Comparison of ENCODE assay signal across 13 cellular contexts in the genomic region with DNA sequence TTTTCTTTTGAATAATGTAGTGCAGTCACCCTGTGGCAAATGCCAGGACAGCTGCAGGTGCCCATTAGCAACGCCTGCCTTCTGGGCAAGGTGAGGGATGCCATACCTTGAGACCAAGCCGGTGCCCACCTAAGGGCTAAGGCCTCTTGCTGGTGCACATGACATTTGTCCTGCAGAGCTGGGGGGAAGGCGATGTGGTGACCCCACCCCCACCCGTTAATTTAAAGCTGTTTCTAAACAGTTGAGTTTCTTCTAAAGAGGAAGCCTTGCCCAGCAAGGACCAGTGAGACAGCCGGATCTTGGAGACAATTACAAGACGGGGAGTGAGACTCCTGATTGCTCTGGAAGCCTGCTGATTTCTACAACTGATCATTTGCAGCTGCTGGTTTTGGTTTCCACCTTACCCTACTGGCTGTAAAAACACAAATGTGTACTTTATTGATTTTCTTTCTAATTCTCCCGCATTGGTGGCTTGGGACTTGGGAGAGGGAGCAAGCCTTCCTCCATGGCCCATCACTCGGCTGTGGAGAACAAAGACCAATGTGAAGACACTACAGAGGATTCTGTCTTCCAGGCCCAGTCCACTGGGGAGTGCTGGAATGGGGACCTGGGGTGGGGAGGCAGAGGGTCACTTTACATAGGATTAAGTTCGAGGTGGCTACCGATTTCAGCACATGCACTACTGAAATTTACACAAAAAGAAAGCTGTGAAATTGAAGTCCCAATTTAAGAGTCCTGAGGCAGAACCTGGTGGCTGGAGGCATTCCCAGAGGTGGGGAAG. TPM values are rescaled to one million over a fixed set of nuclear protein-coding genes. Genes with fewer than 3 reads are reported as not detected.
DNase-seq lines count a peak whose midpoint lies in the region; ATAC-seq and TF ChIP-seq lines count a peak whose summit lies in the region.
"Had no signal": no experiment of that assay in that cellular context is flagged by ENCODE, and none has a peak within 500 bp of the region (broad histone marks: within the 10 kb centered on the region; RNA-seq: fewer than 3 reads in every experiment).

No MANE protein-coding gene starts in this region.

- H3K9ac ChIP-seq in SK-N-MC (ENCODE audit: insufficient read length), result no peak overlapping the region

- peaks cover 0 to 53% (median 17%) of the 10 kb centered on the region in 12 donors for H3K4me1 ChIP-seq in heart left ventricle

- peaks cover 44% of the 10 kb centered on the region for H3K36me3 Mint-ChIP-seq in activated naive CD4-positive, alpha-beta T cell treated with anti-CD3 and anti-CD28 coated beads for 36 hours (ENCODE audit: low read depth)

- CTCF ChIA-PET in activated naive CD4-positive, alpha-beta T cell treated with anti-CD3 and anti-CD28 coated beads for 36 hours (lab: Charles Lee), result interaction anchor here (0.6 to 4.3 kb wide), 14 partner anchors 9 to 388 kb away, joined by 3 to 22 read pairs (median 4); a partner anchor contains a TSS

- no peaks in the 10 kb centered on the region for H3K27me3 Mint-ChIP-seq in activated naive CD4-positive, alpha-beta T cell treated with anti-CD3 and anti-CD28 coated beads for 36 hours (ENCODE audit: low read depth)

- H3K27ac Mint-ChIP-seq in activated naive CD4-positive, alpha-beta T cell treated with anti-CD3 and anti-CD28 coated beads for 36 hours, result peak overlapping the region; percentile 89

- H3K9me3 ChIP-seq in SK-N-MC (ENCODE audit: low read depth, low read length) (no peaks in the 10 kb centered on the region), heart left ventricle (no peaks in the 10 kb centered on the region)
- H3K9me3 ChIP-seq: SJSA1, uterus had no signal

- 90 to 95% (median 91%) methylated on average over 8 to 10 of the region's 10 CpGs for WGBS in heart left ventricle, 4 donors

- H3K36me3 ChIP-seq in SK-N-MC (ENCODE audit: insufficient read depth, low read length), result peaks cover 28% of the 10 kb centered on the region
- peaks cover 0 to 5% (median 0%) of the 10 kb centered on the region in 9 donors for H3K36me3 ChIP-seq in heart left ventricle
- H3K36me3 ChIP-seq: uterus had no signal

- H3K4me1 Mint-ChIP-seq in activated naive CD4-positive, alpha-beta T cell treated with anti-CD3 and anti-CD28 coated beads for 36 hours (ENCODE audit: low read depth), result peaks cover 60% of the 10 kb centered on the region

- no peak for TF ChIP-seq POLR2A in heart left ventricle (IDR thresholded peaks at IDR 0.05)

- peak overlapping the region; percentile 90 for H3K4me3 ChIP-seq in SK-N-MC
- peak overlapping the region; percentile 21 for H3K4me3 ChIP-seq in epithelial cell of esophagus (ENCODE audit: low read length)
- H3K4me3 ChIP-seq in heart left ventricle, result no peak overlapping the region
- H3K4me3 ChIP-seq: SJSA1, uterus had no signal

- TF ChIP-seq CTCF in epithelial cell of esophagus (IDR thresholded peaks at IDR 0.05; ENCODE audit: insufficient read depth, low read depth, low read length, missing control alignments) (no peak), heart left ventricle (IDR thresholded peaks at IDR 0.05) (no peak)

- DNase-seq in activated naive CD4-positive, alpha-beta T cell treated with anti-CD3 and anti-CD28 coated beads for 36 hours, result no peak
- no peak for DNase-seq in activated naive CD4-positive, alpha-beta T cell (lab: John Stamatoyannopoulos, UW)
- DNase-seq in SK-N-MC (ENCODE audit: low read depth, low spot score), result no peak
- DNase-seq in epithelial cell of esophagus (ENCODE audit: low read depth), result no peak
- no peak for DNase-seq in T-helper 9 cell
- DNase-seq in heart left ventricle, result no peak
- DNase-seq: left cardiac atrium, NCI-H2029 treated with DMSO at 0.1 percent for 48 hours, uterus had no signal

- no peaks in the 10 kb centered on the region for H3K27me3 ChIP-seq in heart left ventricle
- H3K27me3 ChIP-seq: SJSA1, uterus had no signal

- peak overlapping the region; percentile 90 for H3K4me3 Mint-ChIP-seq in activated naive CD4-positive, alpha-beta T cell treated with anti-CD3 and anti-CD28 coated beads for 36 hours

- intact Hi-C loops in activated naive CD4-positive, alpha-beta T cell treated with anti-CD3 and anti-CD28 coated beads for 36 hours (cut with micrococcal nuclease), result loop anchor here (1.0 to 2.0 kb wide), 2 partner anchors 14 to 45 kb away; a partner anchor contains a TSS
- intact Hi-C loops in heart left ventricle (cut with DNase I), result loop anchor here in 8 of 10 donors (5.0 to 10.0 kb wide), 9 partner anchors 33 to 263 kb away; no protein-coding TSS in a partner anchor

- H3K27ac ChIP-seq in SK-N-MC (no peak overlapping the region), temporal lobe (ENCODE audit: low read depth, low read length) (peak overlapping the region; percentile 41), heart left ventricle (no peak overlapping the region)
- H3K27ac ChIP-seq: C4-2B, SJSA1, uterus had no signal

- ATAC-seq in GM21717 (IDR thresholded peaks at IDR 0.05; ENCODE audit: unreplicated experiment), result no peak
- no peak for ATAC-seq in heart left ventricle
- ATAC-seq: left cardiac atrium had no signal

- H3K9me3 Mint-ChIP-seq in activated naive CD4-positive, alpha-beta T cell treated with anti-CD3 and anti-CD28 coated beads for 36 hours, result no peaks in the 10 kb centered on the region

RNA-seq across cellular contexts. Expression of a gene that starts 2.7 kb away (rescaled TPM):
- 10 to 100 TPM; 50.6 to 52.1 TPM for total RNA-seq in activated naive CD4-positive, alpha-beta T cell treated with anti-CD3 and anti-CD28 coated beads for 36 hours
- total RNA-seq in temporal lobe, result 224 TPM
- total RNA-seq in heart left ventricle, result 1 to 10 TPM in 8 of 9 donors, under 1 TPM in 1; 1.00 to 2.9 (median 1.5) TPM
- 1 to 10 TPM in 1 of 2 donors, under 1 TPM in 1; 0.57 to 2.0 TPM for polyA plus RNA-seq in heart left ventricle

RNA-seq across cellular contexts. Expression of a gene that starts 45.2 kb away (rescaled TPM):
- 100 to 1,000 TPM; 132 to 145 TPM for total RNA-seq in activated naive CD4-positive, alpha-beta T cell treated with anti-CD3 and anti-CD28 coated beads for 36 hours
- total RNA-seq in temporal lobe (71.3 TPM), heart left ventricle (10 to 100 TPM; 52.7 to 94.8 (median 78.9) TPM)
- polyA plus RNA-seq in heart left ventricle, result 10 to 100 TPM; 63.1 to 66.7 TPM

Comparison
In these comparisons a context has a peak if more than half of its experiments do, and no peak if none do; other contexts are left out.
1. H3K4me3 ChIP-seq: peak in SK-N-MC (single experiment) and epithelial cell of esophagus (single experiment); none in heart left ventricle (0 of 12).
2. RNA of a gene that starts 2.7 kb away (total RNA-seq): 224 TPM in temporal lobe (single experiment) and 50.6 to 52.1 TPM in activated naive CD4-positive, alpha-beta T cell treated with anti-CD3 and anti-CD28 coated beads for 36 hours; 1.00 to 2.9 TPM in heart left ventricle; every median in the first group is over 10 times any median in the second.